ENCODE assay signal across 13 cellular contexts in genomic region chr2:230872151-230872967, GRCh38. TPM values are rescaled to one million over a fixed set of nuclear protein-coding genes. Genes with fewer than 3 reads are reported as not detected.
DNase-seq lines count a peak whose midpoint lies in the region; ATAC-seq lines count a peak whose summit lies in the region.
"Had no signal": no experiment of that assay in that cellular context is flagged by ENCODE, and none has a peak within 500 bp of the region (broad histone marks: within the 10 kb centered on the region; RNA-seq: fewer than 3 reads in every experiment).

No MANE protein-coding gene starts in this region.

- H4K8ac ChIP-seq in mesenchymal stem cell (ENCODE audit: low read length): no peak overlapping the region

- H3K9ac ChIP-seq in BLaER1 treated with 17β-estradiol and CSF1 and Interleukin-3, amounts not matched to agents 10 nM and 100 nM: peak overlapping the region in 9 of 11 experiments; percentile 1 to 69 (median 60); a peak in 13 of 22 replicates
- peak overlapping the region; percentile 74 for H3K9ac ChIP-seq in NT2/D1 (ENCODE audit: insufficient read length, low read depth)
- no peak overlapping the region for H3K9ac ChIP-seq in mesenchymal stem cell (ENCODE audit: low read length)

- H3K4me1 ChIP-seq in BLaER1 treated with 17β-estradiol and CSF1 and Interleukin-3, amounts not matched to agents 10 nM and 100 nM: peaks cover 82 to 100% (median 99%) of the 10 kb centered on the region in 10 experiments
- H3K4me1 ChIP-seq in NT2/D1 (ENCODE audit: insufficient read depth, insufficient read length) (peaks cover 58% of the 10 kb centered on the region), mesenchymal stem cell (ENCODE audit: control insufficient read depth, insufficient read depth, low read depth, low read length) (peaks cover 67% of the 10 kb centered on the region)

- H3K79me1 ChIP-seq in mesenchymal stem cell (replicated peaks; ENCODE audit: low read length, poor library complexity, severe bottlenecking): peaks cover 34% of the 10 kb centered on the region

- H3K18ac ChIP-seq in mesenchymal stem cell (ENCODE audit: low read depth in 1 of 2, low read length in 2 of 2): no peak overlapping the region

- no peak overlapping the region for H3K4me3 ChIP-seq in BLaER1 treated with 17β-estradiol and CSF1 and Interleukin-3, amounts not matched to agents 10 nM and 100 nM
- H3K4me3 ChIP-seq in NT2/D1 (ENCODE audit: insufficient read length, low read depth) (no peak overlapping the region), mesenchymal stem cell (ENCODE audit: insufficient read depth in 1 of 2, low read depth in 1 of 2, low read length in 2 of 2) (no peak overlapping the region)

- no peaks in the 10 kb centered on the region for H3K9me3 ChIP-seq in BLaER1 treated with 17β-estradiol and CSF1 and Interleukin-3, amounts not matched to agents 10 nM and 100 nM (replicated peaks in 1 of 11)
- H3K9me3 ChIP-seq in NT2/D1 (ENCODE audit: insufficient read depth, low read length) (no peaks in the 10 kb centered on the region), mesenchymal stem cell (ENCODE audit: control insufficient read depth, low read length) (no peaks in the 10 kb centered on the region)
- H3K9me3 ChIP-seq: BE2C had no signal

- DNase-seq in NT2/D1 (ENCODE audit: low read depth, low spot score) (no peak), mesenchymal stem cell (no peak), pons (ENCODE audit: low spot score) (no peak), dermis blood vessel endothelial cell (no peak)
- DNase-seq: activated CD4-positive, alpha-beta T cell treated with anti-CD3 and anti-CD28 coated beads for 1 hour; BE2C; HFFc6 had no signal

- no peak overlapping the region for H2BK120ac ChIP-seq in mesenchymal stem cell (ENCODE audit: low read depth, low read length)

- H2BK12ac ChIP-seq in mesenchymal stem cell (ENCODE audit: low read length in 2 of 2): no peak overlapping the region

- H4K91ac ChIP-seq in mesenchymal stem cell (ENCODE audit: low read length): no peak overlapping the region

- no peak overlapping the region for H2BK15ac ChIP-seq in mesenchymal stem cell (ENCODE audit: low read depth, poor library complexity, severe bottlenecking)

- ATAC-seq in GM19395 (IDR thresholded peaks at IDR 0.05; ENCODE audit: unreplicated experiment) (peak; percentile 1), HG03469 (IDR thresholded peaks at IDR 0.05; ENCODE audit: unreplicated experiment) (no peak), GM19467 (IDR thresholded peaks at IDR 0.05; ENCODE audit: unreplicated experiment) (no peak)

- peak overlapping the region; percentile 7 for H2AK5ac ChIP-seq in mesenchymal stem cell (ENCODE audit: low read length, severe bottlenecking)

- no peak overlapping the region for H3K4ac ChIP-seq in mesenchymal stem cell (ENCODE audit: low read depth in 1 of 2, low read length in 2 of 2)

- H3K27ac ChIP-seq in BLaER1 treated with 17β-estradiol and CSF1 and Interleukin-3, amounts not matched to agents 10 nM and 100 nM: peak overlapping the region in 6 of 11 experiments; percentile 40 to 87 (median 78); a peak in 10 of 22 replicates
- no peak overlapping the region for H3K27ac ChIP-seq in mesenchymal stem cell (ENCODE audit: low read length, poor library complexity, severe bottlenecking)
- H3K27ac ChIP-seq: epithelial cell of prostate had no signal

- peak overlapping the region; percentile 83 to 99 (median 97) for H3K4me2 ChIP-seq in BLaER1 treated with 17β-estradiol and CSF1 and Interleukin-3, amounts not matched to agents 10 nM and 100 nM
- H3K4me2 ChIP-seq in mesenchymal stem cell (ENCODE audit: low read length, poor library complexity, severe bottlenecking): no peak overlapping the region

- no peaks in the 10 kb centered on the region for H3K27me3 ChIP-seq in BLaER1 treated with 17β-estradiol and CSF1 and Interleukin-3, amounts not matched to agents 10 nM and 100 nM
- H3K27me3 ChIP-seq in NT2/D1 (ENCODE audit: insufficient read depth, insufficient read length) (no peaks in the 10 kb centered on the region), mesenchymal stem cell (ENCODE audit: control insufficient read depth in 1 of 2, insufficient read depth in 1 of 2, low read length in 2 of 2) (no peaks in the 10 kb centered on the region)
- H3K27me3 ChIP-seq: BE2C had no signal

- 87% methylated on average over 12 of the region's 14 CpGs for WGBS in mesenchymal stem cell

- no peak overlapping the region for H3K23ac ChIP-seq in mesenchymal stem cell (ENCODE audit: low read length in 2 of 2)

- H3K36me3 ChIP-seq in BLaER1 treated with 17β-estradiol and CSF1 and Interleukin-3, amounts not matched to agents 10 nM and 100 nM: peaks cover 16 to 41% (median 26%) of the 10 kb centered on the region in 11 experiments
- H3K36me3 ChIP-seq in NT2/D1 (ENCODE audit: insufficient read depth, insufficient read length, low read length) (peaks cover 60% of the 10 kb centered on the region), mesenchymal stem cell (ENCODE audit: control insufficient read depth in 1 of 2, insufficient read depth in 2 of 2, low read depth in 1 of 2, low read length in 2 of 2) (peaks cover 0 to 60% of the 10 kb centered on the region in 2 experiments)

- no peak overlapping the region for H2BK5ac ChIP-seq in mesenchymal stem cell (ENCODE audit: low read depth, low read length, poor library complexity, severe bottlenecking)

- H4K20me1 ChIP-seq in BLaER1 treated with 17β-estradiol and CSF1 and Interleukin-3, amounts not matched to agents 10 nM and 100 nM: peaks cover 38 to 98% (median 74%) of the 10 kb centered on the region in 11 experiments; a peak in 20 of 22 replicates

- H3K14ac ChIP-seq in mesenchymal stem cell (ENCODE audit: low read length in 2 of 2): no peak overlapping the region

- no peak overlapping the region for H2AFZ ChIP-seq in mesenchymal stem cell (ENCODE audit: low read depth, low read length)

RNA-seq across cellular contexts. Expression of gene ITM2C, which starts 7.6 kb away (rescaled TPM):
- polyA plus RNA-seq in mesenchymal stem cell (2013, experiment 1 of 2): 311 TPM
- 325 TPM for polyA plus RNA-seq in mesenchymal stem cell (2013, experiment 2 of 2)
- 38.7 and 69.9 TPM in 2 replicates for total RNA-seq in dermis blood vessel endothelial cell

RNA-seq across cellular contexts. Expression of gene GPR55, which starts 52.7 kb away (rescaled TPM):
- not detected for polyA plus RNA-seq in mesenchymal stem cell (2013, experiment 1 of 2)
- 0.01 TPM for polyA plus RNA-seq in mesenchymal stem cell (2013, experiment 2 of 2)
- total RNA-seq in dermis blood vessel endothelial cell: not detected in 2 replicates
- total RNA-seq: HFFc6 had no signal
- polyA plus RNA-seq: aorta had no signal
